21 cellular contexts compared by ENCODE assay signal in the genomic region with DNA sequence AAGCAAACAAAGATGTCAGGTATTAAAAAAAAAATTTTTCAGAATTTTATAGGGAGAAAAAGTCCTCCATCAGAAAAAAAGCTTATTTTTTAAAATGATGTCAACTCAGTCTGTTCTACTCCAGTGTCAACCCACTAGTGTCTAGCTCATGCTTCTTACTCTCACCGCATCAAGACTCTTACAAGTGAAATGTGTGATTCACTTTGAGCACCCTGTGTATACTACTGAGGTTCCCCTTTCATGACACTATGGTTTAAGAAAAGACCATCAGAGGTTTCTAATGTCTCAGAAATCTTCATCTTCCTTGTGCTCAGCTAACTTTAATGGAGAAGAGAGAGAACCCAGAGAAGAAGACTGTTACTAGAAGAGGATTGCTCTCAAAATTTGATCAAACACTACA. TPM values are rescaled to one million over a fixed set of nuclear protein-coding genes. Genes with fewer than 3 reads are reported as not detected.
DNase-seq lines count a peak whose midpoint lies in the region; ATAC-seq and TF ChIP-seq lines count a peak whose summit lies in the region.
"Had no signal": no experiment of that assay in that cellular context is flagged by ENCODE, and none has a peak within 500 bp of the region (broad histone marks: within the 10 kb centered on the region; RNA-seq: fewer than 3 reads in every experiment).

No MANE protein-coding gene starts in this region.

- H3K27ac ChIP-seq in RWPE2 (ENCODE audit: poor library complexity, severe bottlenecking) (peak overlapping the region; percentile 42), neutrophil (peak overlapping the region; percentile 85)
- H3K27ac ChIP-seq: Peyer's patch had no signal

- H3K36me3 Mint-ChIP-seq in HFFc6 (ENCODE audit: low read depth), result peaks cover 68% of the 10 kb centered on the region

- H3K9me3 ChIP-seq in RWPE2 (ENCODE audit: severe bottlenecking), result no peaks in the 10 kb centered on the region
- no peaks in the 10 kb centered on the region for H3K9me3 ChIP-seq in neutrophil
- H3K9me3 ChIP-seq: Peyer's patch had no signal

- DNase-seq in CD1c-positive myeloid dendritic cell (ENCODE audit: extremely low spot score) (peak; percentile 64), HFFc6 (no peak), RWPE2 (ENCODE audit: low spot score) (no peak), HuH-7.5 (ENCODE audit: low spot score) (no peak)
- no peak for DNase-seq in activated CD8-positive, alpha-beta memory T cell treated with anti-CD3 and anti-CD28 coated beads, Interleukin-2, amount 50 U/mL, for 48 hours
- DNase-seq: Calu3; CD4-positive, alpha-beta memory T cell; GDM1; NCI-H1105; NCI-H146; NCI-H2081; NCI-H2171; NCI-H345; NCI-H774; NK-92 treated with Interleukin-12 subunit alpha and Interleukin-12 subunit beta, amount 100 ng/mL, for 24 hours; Peyer's patch; Right ventricle myocardium superior had no signal

- peaks cover 12% of the 10 kb centered on the region for H3K4me1 ChIP-seq in RWPE2 (ENCODE audit: insufficient read depth, poor library complexity, severe bottlenecking)
- H3K4me1 ChIP-seq in neutrophil (ENCODE audit: control insufficient read depth in 1 of 2, insufficient read depth in 1 of 2, low read depth in 1 of 2, low read length in 1 of 2), result peaks cover 26 to 32% of the 10 kb centered on the region in 2 experiments
- H3K4me1 ChIP-seq: Peyer's patch had no signal

- H3K27ac Mint-ChIP-seq in HFFc6, result peak overlapping the region; percentile 76

- H3K4me3 ChIP-seq in RWPE2 (ENCODE audit: severe bottlenecking), result no peak overlapping the region
- H3K4me3 ChIP-seq in neutrophil (ENCODE audit: low read depth in 1 of 2, low read length in 1 of 2), result no peak overlapping the region
- H3K4me3 ChIP-seq: Peyer's patch had no signal

- H3K27me3 ChIP-seq in RWPE2 (ENCODE audit: insufficient read depth, poor library complexity, severe bottlenecking) (no peaks in the 10 kb centered on the region), neutrophil (no peaks in the 10 kb centered on the region)
- H3K27me3 ChIP-seq: Peyer's patch had no signal

- H3K9me3 Mint-ChIP-seq in HFFc6, result peaks cover 8% of the 10 kb centered on the region
- H3K9me3 Mint-ChIP-seq: CD4-positive, alpha-beta memory T cell had no signal

- TF ChIP-seq CTCF in HFFc6 (IDR thresholded peaks at IDR 0.05) (no peak), RWPE2 (IDR thresholded peaks at IDR 0.05; ENCODE audit: poor library complexity, severe bottlenecking) (no peak), neutrophil (IDR thresholded peaks at IDR 0.05) (no peak)

- peaks cover 71% of the 10 kb centered on the region for H3K36me3 ChIP-seq in RWPE2 (ENCODE audit: low read depth)
- peaks cover 41% of the 10 kb centered on the region for H3K36me3 ChIP-seq in neutrophil

- H3K27me3 Mint-ChIP-seq in HFFc6 (ENCODE audit: insufficient read depth), result peaks cover 46% of the 10 kb centered on the region
- H3K27me3 Mint-ChIP-seq: CD4-positive, alpha-beta memory T cell had no signal

- ATAC-seq in RWPE2 (ENCODE audit: low read depth) (no peak), HG03565 (IDR thresholded peaks at IDR 0.05; ENCODE audit: unreplicated experiment) (no peak), HG03175 (IDR thresholded peaks at IDR 0.05; ENCODE audit: unreplicated experiment) (no peak)
- ATAC-seq: HCT116 had no signal

- H3K4me1 Mint-ChIP-seq in HFFc6 (ENCODE audit: low read depth), result peaks cover 87% of the 10 kb centered on the region

- peak overlapping the region; percentile 37; the same call in 1 of the 2 replicates for H3K4me3 Mint-ChIP-seq in HFFc6
- H3K4me3 Mint-ChIP-seq: CD4-positive, alpha-beta memory T cell had no signal

RNA-seq across cellular contexts. Expression of gene FEZ2, which starts 43.4 kb away (rescaled TPM):
- 100 to 1,000 TPM; 113 to 126 (median 120) TPM for total RNA-seq in HFFc6 (2021; fragmentation: NEBNext Ultra II Directional; extraction: Animal tissue kit (Norgen Biotek cat#: 25700))
